In genomic region chr1:40416709-40417108, GRCh38 we compare ENCODE assay signal across 24 cellular contexts.
"Had no signal": no experiment of that assay in that cellular context is flagged by ENCODE, and none has a peak within 500 bp of the region (broad histone marks: within the 10 kb centered on the region; RNA-seq: fewer than 3 reads in every experiment).

No MANE protein-coding gene starts in this region.

- H3K79me2 ChIP-seq: hepatocyte had no signal

- H3K4me3 Mint-ChIP-seq: naive thymus-derived CD4-positive, alpha-beta T cell; neural progenitor cell had no signal

- H3K9ac ChIP-seq: neural progenitor cell had no signal

- H3K4me3 ChIP-seq: dorsolateral prefrontal cortex, hepatocyte, lung, neural progenitor cell, ovary, right atrium auricular region, sigmoid colon, skin epidermis, tibial artery, upper lobe of right lung, vagina had no signal

- H3K27me3 Mint-ChIP-seq: naive thymus-derived CD4-positive, alpha-beta T cell had no signal

- H3K4me1 ChIP-seq: right atrium auricular region, sigmoid colon, tibial artery, vagina had no signal

- H3K9me3 ChIP-seq: ovary, right atrium auricular region, sigmoid colon, tibial artery, upper lobe of right lung, vagina had no signal

- H3K4me2 ChIP-seq: hepatocyte, neural progenitor cell had no signal

- ATAC-seq: left colon; left ventricle myocardium superior; naive thymus-derived CD4-positive, alpha-beta T cell; upper lobe of right lung had no signal

- H3K27me3 ChIP-seq: dorsolateral prefrontal cortex, hepatocyte, neural progenitor cell, ovary, right atrium auricular region, sigmoid colon, tibial artery, upper lobe of right lung, vagina had no signal

- H3K27ac Mint-ChIP-seq: neural progenitor cell had no signal

- H3K9me3 Mint-ChIP-seq: neural progenitor cell had no signal

- H2AFZ ChIP-seq: hepatocyte, neural progenitor cell had no signal

- DNase-seq: cortex of kidney; dorsolateral prefrontal cortex; effector CD8-positive, alpha-beta T cell; foreskin melanocyte; head of caudate nucleus; kidney; left colon; left ventricle myocardium superior; mesendoderm; naive thymus-derived CD4-positive, alpha-beta T cell; nucleus accumbens; ovary; sigmoid colon; stimulated activated CD4-positive, alpha-beta T cell treated with anti-CD3 and anti-CD28 coated beads, Interleukin-2, amount 100 ng/mL, for 24 hours; stimulated activated CD4-positive, alpha-beta T cell treated with anti-CD3 and anti-CD28 coated beads, Interleukin-4, amount 100 ng/mL, for 4 hours; stimulated activated naive CD4-positive, alpha-beta T cell treated with Interleukin-2 at 50 U/mL for 16 hours; tibial artery; upper lobe of right lung had no signal

- H3K36me3 ChIP-seq: neural progenitor cell, ovary had no signal

- H3K27ac ChIP-seq: dorsolateral prefrontal cortex, hepatocyte, neural progenitor cell, ovary, right atrium auricular region, sigmoid colon, skin epidermis, tibial artery, upper lobe of right lung, vagina had no signal
